ENCODE assay signal across 25 cellular contexts in genomic region chr6:141501616-141502015, GRCh38.
"Had no signal": no experiment of that assay in that cellular context is flagged by ENCODE, and none has a peak within 500 bp of the region (broad histone marks: within the 10 kb centered on the region; RNA-seq: fewer than 3 reads in every experiment).

No MANE protein-coding gene starts in this region.

- H3K9me3 ChIP-seq: pancreas, prostate gland had no signal

- H3K4me3 ChIP-seq: coronary artery, dorsolateral prefrontal cortex, pancreas, prostate gland, skin epidermis, suprapubic skin, tibial artery, upper lobe of right lung had no signal

- H3K27me3 Mint-ChIP-seq: activated CD4-positive, alpha-beta memory T cell treated with anti-CD3 and anti-CD28 coated beads, Interleukin-2, amount 10 ng/mL, durations not matched to agents 7 days and 5 days; activated CD4-positive, alpha-beta T cell treated with anti-CD3 and anti-CD28 coated beads, Interleukin-2, amount 10 ng/mL, durations not matched to agents 7 days and 5 days; activated T-helper 17 cell treated with anti-CD3 and anti-CD28 coated beads, Interleukin-2, amount 50 U/mL, for 72 hours; naive thymus-derived CD4-positive, alpha-beta T cell had no signal

- H3K27ac ChIP-seq: brain microvascular endothelial cell, coronary artery, dorsolateral prefrontal cortex, pancreas, prostate gland, skin epidermis, suprapubic skin, tibial artery, upper lobe of right lung had no signal

- H3K36me3 ChIP-seq: brain microvascular endothelial cell, pancreas, prostate gland, suprapubic skin, tibial artery, upper lobe of right lung had no signal

- H3K4me3 Mint-ChIP-seq: activated CD4-positive, alpha-beta memory T cell treated with anti-CD3 and anti-CD28 coated beads, Interleukin-2, amount 10 ng/mL, durations not matched to agents 7 days and 5 days; activated CD4-positive, alpha-beta T cell treated with anti-CD3 and anti-CD28 coated beads, Interleukin-2, amount 10 ng/mL, durations not matched to agents 7 days and 5 days; activated T-cell treated with anti-CD3 and anti-CD28 coated beads, Interleukin-2, amount 50 U/mL, for 4 hours; activated T-helper 17 cell treated with anti-CD3 and anti-CD28 coated beads, Interleukin-2, amount 50 U/mL, for 72 hours; naive thymus-derived CD4-positive, alpha-beta T cell had no signal

- H3K4me1 Mint-ChIP-seq: activated CD4-positive, alpha-beta memory T cell treated with anti-CD3 and anti-CD28 coated beads, Interleukin-2, amount 10 ng/mL, durations not matched to agents 7 days and 5 days; activated T-helper 17 cell treated with anti-CD3 and anti-CD28 coated beads, Interleukin-2, amount 50 U/mL, for 72 hours; naive thymus-derived CD4-positive, alpha-beta T cell had no signal

- H3K27ac Mint-ChIP-seq: activated CD4-positive, alpha-beta memory T cell treated with anti-CD3 and anti-CD28 coated beads, Interleukin-2, amount 10 ng/mL, durations not matched to agents 7 days and 5 days; activated CD4-positive, alpha-beta T cell treated with anti-CD3 and anti-CD28 coated beads, Interleukin-2, amount 10 ng/mL, durations not matched to agents 7 days and 5 days; activated T-helper 17 cell treated with anti-CD3 and anti-CD28 coated beads, Interleukin-2, amount 50 U/mL, for 72 hours had no signal

- ATAC-seq: activated T-cell treated with anti-CD3 and anti-CD28 coated beads, Interleukin-2, amount 50 U/mL, for 4 hours; activated T-helper 17 cell treated with anti-CD3 and anti-CD28 coated beads, Interleukin-2, amount 50 U/mL, for 72 hours; naive thymus-derived CD4-positive, alpha-beta T cell; pancreas; sciatic nerve; upper lobe of right lung had no signal

- H3K27me3 ChIP-seq: brain microvascular endothelial cell, dorsolateral prefrontal cortex, pancreas, suprapubic skin, tibial artery, upper lobe of right lung had no signal

- DNase-seq: activated CD4-positive, alpha-beta memory T cell treated with anti-CD3 and anti-CD28 coated beads, Interleukin-2, amount 10 ng/mL, durations not matched to agents 7 days and 5 days; activated CD4-positive, alpha-beta T cell treated with anti-CD3 and anti-CD28 coated beads for 1 hour; activated CD4-positive, alpha-beta T cell treated with anti-CD3 and anti-CD28 coated beads, Interleukin-2, amount 10 ng/mL, durations not matched to agents 7 days and 5 days; activated gamma-delta T cell treated with Interleukin-2 at 50 U/mL for 16 hours; activated naive CD4-positive, alpha-beta T cell treated with anti-CD3 and anti-CD28 coated beads, Interleukin-2, amount 50 U/mL, for 16 hours; activated T-cell treated with anti-CD3 and anti-CD28 coated beads, Interleukin-2, amount 50 U/mL, for 4 hours; amniotic stem cell; brain microvascular endothelial cell; dorsolateral prefrontal cortex; effector memory CD4-positive, alpha-beta T cell; midbrain; naive thymus-derived CD4-positive, alpha-beta T cell; pancreas; retina; stimulated activated CD4-positive, alpha-beta T cell treated with anti-CD3 and anti-CD28 coated beads, Interleukin-1b, Interleukin-23, amount 100 ng/mL, for 48 hours; stimulated activated naive CD4-positive, alpha-beta T cell; T-helper 9 cell; tibial artery; upper lobe of right lung had no signal

- H3K4me1 ChIP-seq: pancreas, prostate gland, suprapubic skin, upper lobe of right lung had no signal
